Comparison of ENCODE assay signal across 16 cellular contexts in genomic region chr2:1991126-1991525, GRCh38.
DNase-seq lines count a peak whose midpoint lies in the region; ATAC-seq and TF ChIP-seq lines count a peak whose summit lies in the region.
"Had no signal": no experiment of that assay in that cellular context is flagged by ENCODE, and none has a peak within 500 bp of the region (broad histone marks: within the 10 kb centered on the region; RNA-seq: fewer than 3 reads in every experiment).

No MANE protein-coding gene starts in this region.

- intact Hi-C loops in activated CD4-positive, alpha-beta memory T cell treated with anti-CD3 and anti-CD28 coated beads for 36 hours (cut with micrococcal nuclease) = no loop called here
- intact Hi-C loops in Right ventricle myocardium inferior (cut with DNase I) = loop anchor here (10.0 kb wide), 1 partner anchor 96 kb away; no protein-coding TSS in a partner anchor

- no peaks in the 10 kb centered on the region for H3K27me3 ChIP-seq in BLaER1
- H3K27me3 ChIP-seq: BE2C, MG63 had no signal

- H3K4me1 ChIP-seq in BLaER1 = peaks cover 93% of the 10 kb centered on the region

- no peaks in the 10 kb centered on the region for H3K36me3 ChIP-seq in BLaER1
- H3K36me3 ChIP-seq: MG63 had no signal

- no peaks in the 10 kb centered on the region for H4K20me1 ChIP-seq in BLaER1

- POLR2A ChIA-PET in activated CD4-positive, alpha-beta memory T cell treated with anti-CD3 and anti-CD28 coated beads for 36 hours (lab: Charles Lee) = no interaction called here

- no peak for ATAC-seq in GM18873 (IDR thresholded peaks at IDR 0.05; ENCODE audit: low FRiP score, unreplicated experiment)
- no peak for ATAC-seq in Right ventricle myocardium inferior
- ATAC-seq: PC-3 had no signal

- TF ChIP-seq CTCF in brain (conservative IDR thresholded peaks at IDR 0.05) (no peak), osteocyte (IDR thresholded peaks at IDR 0.05) (no peak)

- H3K27me3 Mint-ChIP-seq in brain (peaks cover 3% of the 10 kb centered on the region), immature natural killer cell (ENCODE audit: low read depth in 3 of 3) (peaks cover 4 to 16% (median 5%) of the 10 kb centered on the region in 3 donors), osteocyte (ENCODE audit: unreplicated experiment) (no peaks in the 10 kb centered on the region)
- peaks cover 18% of the 10 kb centered on the region for H3K27me3 Mint-ChIP-seq in activated CD4-positive, alpha-beta memory T cell treated with anti-CD3 and anti-CD28 coated beads for 36 hours

- H3K9me3 Mint-ChIP-seq in brain (peaks cover 2 to 13% (median 7%) of the 10 kb centered on the region in 5 experiments), immature natural killer cell (no peaks in the 10 kb centered on the region), osteocyte (ENCODE audit: unreplicated experiment) (no peaks in the 10 kb centered on the region)
- H3K9me3 Mint-ChIP-seq in activated CD4-positive, alpha-beta memory T cell treated with anti-CD3 and anti-CD28 coated beads for 36 hours = no peaks in the 10 kb centered on the region
- H3K9me3 Mint-ChIP-seq: CD4-positive, alpha-beta T cell had no signal

- H3K27ac Mint-ChIP-seq in brain (peak overlapping the region in 3 of 5 experiments; percentile 85 to 97 (median 91)), immature natural killer cell (peak overlapping the region in 2 of 6 donors; percentile 17 to 46), osteocyte (ENCODE audit: unreplicated experiment) (peak overlapping the region; percentile 45)
- no peak overlapping the region for H3K27ac Mint-ChIP-seq in activated CD4-positive, alpha-beta memory T cell treated with anti-CD3 and anti-CD28 coated beads for 36 hours
- H3K27ac Mint-ChIP-seq: CD4-positive, alpha-beta T cell had no signal

- CTCF ChIA-PET in activated CD4-positive, alpha-beta memory T cell treated with anti-CD3 and anti-CD28 coated beads for 36 hours (lab: Charles Lee) = no interaction called here

- peaks cover 22% of the 10 kb centered on the region for H3K9me3 ChIP-seq in BLaER1
- H3K9me3 ChIP-seq: BE2C had no signal

- H3K4me2 ChIP-seq in BLaER1 = peak overlapping the region; percentile 84

- peak overlapping the region; percentile 75 for H3K27ac ChIP-seq in BLaER1

- H3K4me3 Mint-ChIP-seq in brain (no peak overlapping the region), immature natural killer cell (peak overlapping the region; percentile 9 to 68 (median 37)), osteocyte (ENCODE audit: unreplicated experiment) (no peak overlapping the region)
- H3K4me3 Mint-ChIP-seq in activated CD4-positive, alpha-beta memory T cell treated with anti-CD3 and anti-CD28 coated beads for 36 hours = no peak overlapping the region
- H3K4me3 Mint-ChIP-seq: CD4-positive, alpha-beta T cell had no signal

- H3K36me3 Mint-ChIP-seq in brain (peaks cover 64% of the 10 kb centered on the region), immature natural killer cell (no peaks in the 10 kb centered on the region), osteocyte (ENCODE audit: unreplicated experiment) (no peaks in the 10 kb centered on the region)
- H3K36me3 Mint-ChIP-seq in activated CD4-positive, alpha-beta memory T cell treated with anti-CD3 and anti-CD28 coated beads for 36 hours = no peaks in the 10 kb centered on the region

- no peak for DNase-seq in immature natural killer cell
- DNase-seq in osteocyte (ENCODE audit: extremely low spot score, unreplicated experiment) = no peak
- no peak for DNase-seq in activated CD4-positive, alpha-beta memory T cell treated with anti-CD3 and anti-CD28 coated beads for 36 hours
- no peak for DNase-seq in Right ventricle myocardium inferior (ENCODE audit: missing footprints)
- no peak for DNase-seq in activated CD4-positive, CD25-positive, alpha-beta regulatory T cell (lab: John Stamatoyannopoulos, UW)
- DNase-seq: CD4-positive, alpha-beta T cell; NCI-H1048; NCI-H1417 treated with DMSO at 0.1 percent for 48 hours; NCI-H187; NCI-H526 treated with DMSO at 0.1 percent for 48 hours; PC-3 had no signal

- H3K9ac ChIP-seq in BLaER1 = peak overlapping the region; percentile 58

- H3K4me1 Mint-ChIP-seq in brain (peaks cover 26% of the 10 kb centered on the region), immature natural killer cell (peaks cover 67 to 75% of the 10 kb centered on the region in 2 donors), osteocyte (ENCODE audit: unreplicated experiment) (peaks cover 59% of the 10 kb centered on the region)
- H3K4me1 Mint-ChIP-seq in activated CD4-positive, alpha-beta memory T cell treated with anti-CD3 and anti-CD28 coated beads for 36 hours (ENCODE audit: low read depth) = peaks cover 6% of the 10 kb centered on the region

- H3K4me3 ChIP-seq in BLaER1 = peak overlapping the region; percentile 34
- H3K4me3 ChIP-seq: MG63 had no signal

Comparison
In these comparisons a context has a peak if more than half of its experiments do, and no peak if none do; other contexts are left out.
1. H3K4me3 Mint-ChIP-seq: peak in immature natural killer cell (5 of 5); none in brain (0 of 5), osteocyte (single experiment) and activated CD4-positive, alpha-beta memory T cell treated with anti-CD3 and anti-CD28 coated beads for 36 hours (single experiment).